ENCODE assay signal across 26 cellular contexts in genomic region chr1:219239518-219239917, GRCh38.
"Had no signal": no experiment of that assay in that cellular context is flagged by ENCODE, and none has a peak within 500 bp of the region (broad histone marks: within the 10 kb centered on the region; RNA-seq: fewer than 3 reads in every experiment).

No MANE protein-coding gene starts in this region.

- H3K4me1 ChIP-seq: left lung, lower lobe of right lung, neural progenitor cell, parathyroid adenoma, transverse colon, upper lobe of left lung, vagina had no signal

- H3K4me3 ChIP-seq: hepatocyte, left lung, lower lobe of right lung, neural progenitor cell, skin epidermis, transverse colon, upper lobe of left lung, vagina had no signal

- H3K27ac ChIP-seq: hepatocyte, left lung, lower lobe of right lung, neural progenitor cell, neutrophil, parathyroid adenoma, skin epidermis, transverse colon, upper lobe of left lung, vagina had no signal

- H3K9me3 ChIP-seq: left lung, lower lobe of right lung, neutrophil, transverse colon, upper lobe of left lung, vagina had no signal

- DNase-seq: kidney glomerular epithelial cell; left cardiac atrium; left lung; lower lobe of right lung; mammary epithelial cell; mesenchymal stem cell; naive B cell; natural killer cell; nephron progenitor cell; occipital lobe; right cardiac atrium; stimulated activated CD4-positive, alpha-beta T cell treated with anti-CD3 and anti-CD28 coated beads, Interleukin-4, amount 100 ng/mL, for 24 hours; stimulated activated naive CD4-positive, alpha-beta T cell treated with Interleukin-2 at 50 U/mL for 16 hours; stimulated activated naive CD8-positive, alpha-beta T cell treated with anti-CD3 and anti-CD28 coated beads, Interleukin-15, amount 100 ng/mL, for 72 hours; substantia nigra; transverse colon; upper lobe of left lung had no signal

- H3K4me2 ChIP-seq: hepatocyte, neural progenitor cell had no signal

- ATAC-seq: left cardiac atrium; left lung; lower lobe of right lung; natural killer cell; right cardiac atrium; sciatic nerve; stimulated activated memory B cell treated with anti-CD40 and anti-IgM and Interleukin-4, amounts not matched to agents 10 μg/mL and 1 μg/mL and 100 μg/mL, for 72 hours; stimulated activated naive CD8-positive, alpha-beta T cell treated with anti-CD3 and anti-CD28 coated beads, Interleukin-15, amount 100 ng/mL, for 72 hours had no signal

- FAIRE-seq: keratinocyte had no signal
